12 cellular contexts compared by ENCODE assay signal in the genomic region with DNA sequence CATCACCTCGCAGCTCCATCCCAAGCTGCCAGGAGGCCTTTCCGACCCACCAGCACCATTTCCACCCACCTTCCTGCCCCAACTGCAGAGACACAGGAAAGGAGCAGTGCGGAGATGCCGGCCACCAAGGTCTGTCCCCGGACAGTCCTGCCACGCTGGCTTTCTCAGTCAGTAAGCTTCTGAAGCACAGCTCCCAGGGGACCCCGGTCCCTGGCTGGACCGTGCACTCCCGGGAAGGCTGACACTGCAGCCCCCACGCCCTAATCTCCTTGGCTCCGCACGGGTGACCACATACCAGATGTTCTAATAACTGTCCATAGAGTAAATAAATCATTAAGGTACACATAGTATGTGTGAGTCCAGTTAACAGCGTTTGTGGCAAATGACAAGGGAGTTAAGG.
DNase-seq lines count a peak whose midpoint lies in the region; ATAC-seq and TF ChIP-seq lines count a peak whose summit lies in the region.
"Had no signal": no experiment of that assay in that cellular context is flagged by ENCODE, and none has a peak within 500 bp of the region (broad histone marks: within the 10 kb centered on the region; RNA-seq: fewer than 3 reads in every experiment).

No MANE protein-coding gene starts in this region.

- in situ Hi-C loops in brain microvascular endothelial cell (cut with HindIII; ENCODE audit: low pct_ligation_motif_present, low sequenced_read_pairs), result no loop called here

- DNase-seq in LHCN-M2 (ENCODE audit: low read depth) (peak; percentile 23), brain microvascular endothelial cell (no peak), memory B cell (ENCODE audit: low spot score in 2 of 2) (no peak), substantia nigra (lab: John Stamatoyannopoulos, UW) (no peak), NCI-H2196 treated with DMSO at 0.1 percent for 48 hours (lab: John Stamatoyannopoulos, UW; ENCODE audit: unreplicated experiment) (no peak), GOT3 (lab: John Stamatoyannopoulos, UW) (no peak)
- no peak for DNase-seq in activated CD4-positive, alpha-beta memory T cell treated with anti-CD3 and anti-CD28 coated beads for 36 hours
- DNase-seq in activated T-helper 1 cell treated with anti-CD3 and anti-CD28 coated beads, Interleukin-12 subunit alpha, Interleukin-12 subunit beta, Interleukin-2, Interleukin-4 antibody, amounts not matched to agents 30 ng/mL and 10 ng/mL and 1 ng/mL, durations not matched to agents 14 hours and 24 hours and 36 hours (ENCODE audit: low spot score), result no peak
- DNase-seq: activated CD4-positive, CD25-positive, alpha-beta regulatory T cell treated with anti-CD3 and anti-CD28 coated beads, Interleukin-2, amount 50 U/mL, for 72 hours; activated naive CD4-positive, alpha-beta T cell treated with anti-CD3 and anti-CD28 coated beads, Interleukin-2, amount 50 U/mL, for 16 hours; DMS79 had no signal

- peak overlapping the region; percentile 47 for H3K27ac Mint-ChIP-seq in memory B cell
- H3K27ac Mint-ChIP-seq in activated CD4-positive, alpha-beta memory T cell treated with anti-CD3 and anti-CD28 coated beads for 36 hours, result no peak overlapping the region
- no peak overlapping the region for H3K27ac Mint-ChIP-seq in activated T-helper 1 cell treated with anti-CD3 and anti-CD28 coated beads, Interleukin-12 subunit alpha, Interleukin-12 subunit beta, Interleukin-2, Interleukin-4 antibody, amounts not matched to agents 30 ng/mL and 10 ng/mL and 1 ng/mL, durations not matched to agents 14 hours and 24 hours and 36 hours

- no peak for TF ChIP-seq CTCF in brain microvascular endothelial cell (IDR thresholded peaks at IDR 0.05; ENCODE audit: low read depth, low read length, missing control alignments)

- H3K27me3 Mint-ChIP-seq in memory B cell, result no peaks in the 10 kb centered on the region
- no peaks in the 10 kb centered on the region for H3K27me3 Mint-ChIP-seq in activated CD4-positive, alpha-beta memory T cell treated with anti-CD3 and anti-CD28 coated beads for 36 hours
- no peaks in the 10 kb centered on the region for H3K27me3 Mint-ChIP-seq in activated T-helper 1 cell treated with anti-CD3 and anti-CD28 coated beads, Interleukin-12 subunit alpha, Interleukin-12 subunit beta, Interleukin-2, Interleukin-4 antibody, amounts not matched to agents 30 ng/mL and 10 ng/mL and 1 ng/mL, durations not matched to agents 14 hours and 24 hours and 36 hours (ENCODE audit: insufficient read depth)

- ATAC-seq in memory B cell (ENCODE audit: low read depth), result no peak
- ATAC-seq: K562 had no signal

- CTCF ChIA-PET in activated CD4-positive, alpha-beta memory T cell treated with anti-CD3 and anti-CD28 coated beads for 36 hours (lab: Charles Lee), result no interaction called here

- H3K4me3 Mint-ChIP-seq in memory B cell, result no peak overlapping the region
- H3K4me3 Mint-ChIP-seq in activated CD4-positive, alpha-beta memory T cell treated with anti-CD3 and anti-CD28 coated beads for 36 hours, result no peak overlapping the region
- no peak overlapping the region for H3K4me3 Mint-ChIP-seq in activated T-helper 1 cell treated with anti-CD3 and anti-CD28 coated beads, Interleukin-12 subunit alpha, Interleukin-12 subunit beta, Interleukin-2, Interleukin-4 antibody, amounts not matched to agents 30 ng/mL and 10 ng/mL and 1 ng/mL, durations not matched to agents 14 hours and 24 hours and 36 hours

- POLR2A ChIA-PET in activated CD4-positive, alpha-beta memory T cell treated with anti-CD3 and anti-CD28 coated beads for 36 hours (lab: Charles Lee), result no interaction called here

- peak overlapping the region; percentile 100 for H3K27ac ChIP-seq in brain microvascular endothelial cell
- H3K27ac ChIP-seq in substantia nigra (ENCODE audit: low read depth, low read length, poor library complexity, severe bottlenecking), result peak overlapping the region; percentile 31

- peaks cover 30% of the 10 kb centered on the region for H3K36me3 ChIP-seq in brain microvascular endothelial cell (replicated peaks)

- intact Hi-C loops in activated CD4-positive, alpha-beta memory T cell treated with anti-CD3 and anti-CD28 coated beads for 36 hours (cut with micrococcal nuclease), result no loop called here
- intact Hi-C loops in activated T-helper 1 cell treated with anti-CD3 and anti-CD28 coated beads, Interleukin-12 subunit alpha, Interleukin-12 subunit beta, Interleukin-2, Interleukin-4 antibody, amounts not matched to agents 30 ng/mL and 10 ng/mL and 1 ng/mL, durations not matched to agents 14 hours and 24 hours and 36 hours (cut with micrococcal nuclease), result no loop called here

- no peaks in the 10 kb centered on the region for H3K27me3 ChIP-seq in brain microvascular endothelial cell (replicated peaks)

- H3K9me3 Mint-ChIP-seq in memory B cell, result no peaks in the 10 kb centered on the region
- no peaks in the 10 kb centered on the region for H3K9me3 Mint-ChIP-seq in activated CD4-positive, alpha-beta memory T cell treated with anti-CD3 and anti-CD28 coated beads for 36 hours
- no peaks in the 10 kb centered on the region for H3K9me3 Mint-ChIP-seq in activated T-helper 1 cell treated with anti-CD3 and anti-CD28 coated beads, Interleukin-12 subunit alpha, Interleukin-12 subunit beta, Interleukin-2, Interleukin-4 antibody, amounts not matched to agents 30 ng/mL and 10 ng/mL and 1 ng/mL, durations not matched to agents 14 hours and 24 hours and 36 hours

- H3K4me3 ChIP-seq in brain microvascular endothelial cell (ENCODE audit: low read depth, low read length), result no peak overlapping the region
- H3K4me3 ChIP-seq: K562 had no signal

- peaks cover 16% of the 10 kb centered on the region for H3K36me3 Mint-ChIP-seq in memory B cell
- H3K36me3 Mint-ChIP-seq in activated CD4-positive, alpha-beta memory T cell treated with anti-CD3 and anti-CD28 coated beads for 36 hours, result no peaks in the 10 kb centered on the region
- H3K36me3 Mint-ChIP-seq in activated T-helper 1 cell treated with anti-CD3 and anti-CD28 coated beads, Interleukin-12 subunit alpha, Interleukin-12 subunit beta, Interleukin-2, Interleukin-4 antibody, amounts not matched to agents 30 ng/mL and 10 ng/mL and 1 ng/mL, durations not matched to agents 14 hours and 24 hours and 36 hours (ENCODE audit: low read depth), result peaks cover 2% of the 10 kb centered on the region

- H3K4me1 Mint-ChIP-seq in memory B cell, result peaks cover 10% of the 10 kb centered on the region
- H3K4me1 Mint-ChIP-seq in activated CD4-positive, alpha-beta memory T cell treated with anti-CD3 and anti-CD28 coated beads for 36 hours (ENCODE audit: low read depth), result peaks cover 2% of the 10 kb centered on the region
- no peaks in the 10 kb centered on the region for H3K4me1 Mint-ChIP-seq in activated T-helper 1 cell treated with anti-CD3 and anti-CD28 coated beads, Interleukin-12 subunit alpha, Interleukin-12 subunit beta, Interleukin-2, Interleukin-4 antibody, amounts not matched to agents 30 ng/mL and 10 ng/mL and 1 ng/mL, durations not matched to agents 14 hours and 24 hours and 36 hours (ENCODE audit: low read depth)
